ENCODE assay signal across 9 cellular contexts in the genomic region with DNA sequence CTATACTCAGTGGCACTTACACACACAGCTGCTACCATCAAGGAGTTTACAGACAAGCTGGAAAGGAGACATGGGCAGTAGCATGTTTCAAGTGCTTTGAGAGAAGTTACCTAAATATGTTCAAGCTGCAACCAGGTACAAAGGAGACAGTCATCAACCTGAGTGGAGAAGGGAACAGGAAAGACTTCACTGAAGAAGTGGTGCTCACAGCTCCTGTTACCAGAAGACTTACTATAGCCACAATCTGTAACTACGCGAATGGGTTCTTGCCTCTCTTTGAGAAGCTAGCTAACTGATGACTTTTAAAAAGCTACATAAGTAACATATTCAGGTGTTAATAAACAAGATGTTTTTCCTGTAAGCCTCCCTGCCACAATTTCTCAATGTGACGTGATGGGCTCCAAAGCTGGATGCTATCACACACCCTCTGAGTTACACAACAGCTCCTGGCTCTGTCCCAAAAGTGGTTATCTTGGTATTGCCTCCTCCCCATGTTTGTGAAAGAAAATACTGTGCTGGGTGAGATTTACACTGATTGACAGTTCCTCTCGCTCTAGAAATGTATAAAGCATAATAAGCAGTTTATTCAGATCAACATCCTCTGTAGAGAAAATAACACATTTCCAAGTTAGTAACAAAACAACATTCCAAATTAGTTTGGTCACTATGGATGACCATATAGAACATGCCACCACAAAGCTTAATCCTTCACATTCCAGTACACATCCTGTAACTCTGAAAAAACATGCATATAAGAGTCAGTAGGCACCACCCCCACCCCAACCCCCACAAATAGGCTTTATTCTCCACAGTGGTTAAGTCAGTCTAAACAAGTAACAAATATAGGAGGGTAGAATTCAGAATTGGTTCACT.
DNase-seq lines count a peak whose midpoint lies in the region; ATAC-seq and TF ChIP-seq lines count a peak whose summit lies in the region.
"Had no signal": no experiment of that assay in that cellular context is flagged by ENCODE, and none has a peak within 500 bp of the region (broad histone marks: within the 10 kb centered on the region; RNA-seq: fewer than 3 reads in every experiment).

No MANE protein-coding gene starts in this region.

- DNase-seq in Calu3 (peak; percentile 75), NOMO-1 treated with DMSO at 0.1 percent for 48 hours (lab: John Stamatoyannopoulos, UW; ENCODE audit: unreplicated experiment) (peak; percentile 28), G401 (ENCODE audit: low spot score) (no peak), NCI-H1930 (lab: John Stamatoyannopoulos, UW) (no peak)
- DNase-seq: activated CD8-positive, alpha-beta T cell treated with anti-CD3 and anti-CD28 coated beads for 36 hours had no signal

- no peaks in the 10 kb centered on the region for H3K9me3 ChIP-seq in neutrophil

- H3K27ac ChIP-seq in neutrophil = peak overlapping the region; percentile 53

- no peaks in the 10 kb centered on the region for H3K36me3 ChIP-seq in neutrophil

- H3K36me3 Mint-ChIP-seq in Calu3 (ENCODE audit: insufficient read depth, unreplicated experiment) = no peaks in the 10 kb centered on the region

- TF ChIP-seq CTCF in Calu3 (IDR thresholded peaks at IDR 0.05; ENCODE audit: unreplicated experiment) (no peak), neutrophil (IDR thresholded peaks at IDR 0.05) (no peak)

- H3K4me1 Mint-ChIP-seq in Calu3 (ENCODE audit: low read depth, unreplicated experiment) = peaks cover 35% of the 10 kb centered on the region

- no peak overlapping the region for H3K4me3 ChIP-seq in neutrophil (ENCODE audit: low read depth in 1 of 2, low read length in 1 of 2)

- no peaks in the 10 kb centered on the region for H3K9me3 Mint-ChIP-seq in Calu3 (ENCODE audit: low read depth, unreplicated experiment)
- H3K9me3 Mint-ChIP-seq: activated CD8-positive, alpha-beta T cell treated with anti-CD3 and anti-CD28 coated beads for 36 hours had no signal

- H3K27me3 ChIP-seq in neutrophil = no peaks in the 10 kb centered on the region

- intact Hi-C loops in Calu3 (cut with micrococcal nuclease; ENCODE audit: unreplicated experiment) = loop anchor here (2.0 to 10.0 kb wide), 3 partner anchors 79 to 267 kb away; partner anchors contain the start of gene OCIAD2

- H3K4me1 ChIP-seq in neutrophil (ENCODE audit: control insufficient read depth in 1 of 2, insufficient read depth in 1 of 2, low read depth in 1 of 2, low read length in 1 of 2) = peaks cover 8 to 10% of the 10 kb centered on the region in 2 experiments

- no peaks in the 10 kb centered on the region for H3K27me3 Mint-ChIP-seq in Calu3 (ENCODE audit: unreplicated experiment)
- H3K27me3 Mint-ChIP-seq: activated CD8-positive, alpha-beta T cell treated with anti-CD3 and anti-CD28 coated beads for 36 hours had no signal

- peak overlapping the region; percentile 19 for H3K4me3 Mint-ChIP-seq in Calu3 (ENCODE audit: low read depth, unreplicated experiment)
- H3K4me3 Mint-ChIP-seq: activated CD8-positive, alpha-beta T cell treated with anti-CD3 and anti-CD28 coated beads for 36 hours had no signal

- CTCF ChIA-PET in Calu3 (lab: Charles Lee) = interaction anchor here (0.6 to 1.1 kb wide), 4 partner anchors 11 to 120 kb away, joined by 3 to 6 read pairs (median 4); no protein-coding TSS in a partner anchor

- peak overlapping the region; percentile 86 for H3K27ac Mint-ChIP-seq in Calu3 (ENCODE audit: unreplicated experiment)
- H3K27ac Mint-ChIP-seq: activated CD8-positive, alpha-beta T cell treated with anti-CD3 and anti-CD28 coated beads for 36 hours had no signal

- BruUV-seq in Calu3 (replicated peaks; lab: Mats Ljungman, UMichigan) = no TSS peak

- in situ Hi-C loops in G401 (cut with HindIII; ENCODE audit: low sequenced_read_pairs) = no loop called here

- ATAC-seq in esophagus mucosa (peak; percentile 77), HG03039 (IDR thresholded peaks at IDR 0.05; ENCODE audit: unreplicated experiment) (no peak), HG03196 (IDR thresholded peaks at IDR 0.05; ENCODE audit: unreplicated experiment) (no peak)
- ATAC-seq: activated CD8-positive, alpha-beta T cell treated with anti-CD3 and anti-CD28 coated beads for 36 hours had no signal

Comparison
In these comparisons a context has a peak if more than half of its experiments do, and no peak if none do; other contexts are left out.
1. DNase-seq: peak in Calu3 (single experiment) and NOMO-1 treated with DMSO at 0.1 percent for 48 hours (single experiment); none in G401 (single experiment) and NCI-H1930 (0 of 2).